15 cellular contexts compared by ENCODE assay signal in the genomic region with DNA sequence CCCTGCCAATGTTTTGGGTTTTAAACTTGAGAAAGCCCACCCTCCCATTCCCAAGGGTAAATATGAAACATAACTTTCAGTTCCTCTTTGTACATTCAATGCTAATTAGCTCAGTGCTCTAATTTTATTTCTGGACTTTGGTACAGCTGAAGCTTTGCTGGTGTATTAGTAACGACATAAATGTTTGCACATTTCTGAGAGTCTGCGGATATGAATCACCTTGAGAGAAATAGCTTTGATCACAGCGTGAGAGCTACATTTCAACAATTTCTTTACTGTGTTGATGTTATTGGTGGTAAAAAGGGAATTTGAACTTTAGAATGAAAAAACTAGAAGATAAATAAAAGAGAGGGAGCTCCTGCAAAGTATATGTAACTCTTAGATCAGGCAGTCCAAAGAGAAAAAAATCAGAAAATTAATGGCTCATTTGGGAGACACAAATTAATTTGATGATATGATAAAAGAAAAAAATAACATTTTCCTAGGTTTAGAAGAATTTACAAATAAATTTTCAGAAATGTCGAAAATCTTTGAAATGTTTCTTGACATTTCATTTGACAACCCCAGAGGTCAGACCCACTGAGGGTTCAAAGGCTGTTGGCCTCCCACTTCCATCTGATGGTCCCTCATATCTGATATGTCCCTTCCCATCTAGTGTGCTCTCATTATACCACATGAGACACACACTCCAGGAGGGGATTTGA. TPM values are rescaled to one million over a fixed set of nuclear protein-coding genes. Genes with fewer than 3 reads are reported as not detected.
DNase-seq lines count a peak whose midpoint lies in the region; ATAC-seq and TF ChIP-seq lines count a peak whose summit lies in the region.
"Had no signal": no experiment of that assay in that cellular context is flagged by ENCODE, and none has a peak within 500 bp of the region (broad histone marks: within the 10 kb centered on the region; RNA-seq: fewer than 3 reads in every experiment).

No MANE protein-coding gene starts in this region.

- H3K4me3 ChIP-seq in GM23248 (no peak overlapping the region), SJSA1 (no peak overlapping the region), fibroblast of villous mesenchyme (ENCODE audit: low read depth, low read length) (no peak overlapping the region)
- no peak overlapping the region for H3K4me3 ChIP-seq in CD8-positive, alpha-beta memory T cell (ENCODE audit: low read length)
- H3K4me3 ChIP-seq: K562, lung, ovary, uterus had no signal

- DNase-seq in 8988T (peak; percentile 38), GM23248 (peak; percentile 26), SJSA1 (ENCODE audit: low read depth in 1 of 2, low spot score in 2 of 2) (peak in 1 of 2 experiments; percentile 72), fibroblast of villous mesenchyme (ENCODE audit: low read depth) (peak; percentile 70)
- DNase-seq in stimulated activated naive CD4-positive, alpha-beta T cell (lab: John Stamatoyannopoulos, UW), result no peak
- DNase-seq in CD8-positive, alpha-beta memory T cell, result no peak
- no peak for DNase-seq in activated naive CD4-positive, alpha-beta T cell treated with anti-CD3 and anti-CD28 coated beads, Interleukin-2, amount 10 ng/mL, durations not matched to agents 7 days and 5 days
- DNase-seq: activated CD4-positive, alpha-beta T cell treated with anti-CD3 and anti-CD28 coated beads for 4 hours; ovary; T-cell; uterus had no signal

- H3K27me3 ChIP-seq in GM23248 (replicated peaks; ENCODE audit: insufficient read depth), result no peaks in the 10 kb centered on the region; the same call in 1 of the 2 replicates
- H3K27me3 ChIP-seq in SJSA1 (replicated peaks), result no peaks in the 10 kb centered on the region
- H3K27me3 ChIP-seq in CD8-positive, alpha-beta memory T cell (ENCODE audit: insufficient read depth, low read length, poor library complexity, severe bottlenecking), result no peaks in the 10 kb centered on the region
- H3K27me3 ChIP-seq: ovary, uterus had no signal

- H3K9ac ChIP-seq in GM23248, result no peak overlapping the region

- no peaks in the 10 kb centered on the region for H3K4me1 Mint-ChIP-seq in CD8-positive, alpha-beta memory T cell
- no peaks in the 10 kb centered on the region for H3K4me1 Mint-ChIP-seq in activated naive CD4-positive, alpha-beta T cell treated with anti-CD3 and anti-CD28 coated beads, Interleukin-2, amount 10 ng/mL, durations not matched to agents 7 days and 5 days
- H3K4me1 Mint-ChIP-seq: brain, T-cell had no signal

- no peaks in the 10 kb centered on the region for H3K36me3 Mint-ChIP-seq in CD8-positive, alpha-beta memory T cell
- no peaks in the 10 kb centered on the region for H3K36me3 Mint-ChIP-seq in activated naive CD4-positive, alpha-beta T cell treated with anti-CD3 and anti-CD28 coated beads, Interleukin-2, amount 10 ng/mL, durations not matched to agents 7 days and 5 days
- H3K36me3 Mint-ChIP-seq: brain, T-cell had no signal

- no peak for TF ChIP-seq CTCF in fibroblast of villous mesenchyme (IDR thresholded peaks at IDR 0.05; ENCODE audit: insufficient read depth, low read depth, low read length)

- no peak overlapping the region for H3K27ac Mint-ChIP-seq in CD8-positive, alpha-beta memory T cell
- H3K27ac Mint-ChIP-seq in activated naive CD4-positive, alpha-beta T cell treated with anti-CD3 and anti-CD28 coated beads, Interleukin-2, amount 10 ng/mL, durations not matched to agents 7 days and 5 days, result no peak overlapping the region
- H3K27ac Mint-ChIP-seq: brain, T-cell had no signal

- H3K9me3 Mint-ChIP-seq in CD8-positive, alpha-beta memory T cell, result no peaks in the 10 kb centered on the region
- H3K9me3 Mint-ChIP-seq in activated naive CD4-positive, alpha-beta T cell treated with anti-CD3 and anti-CD28 coated beads, Interleukin-2, amount 10 ng/mL, durations not matched to agents 7 days and 5 days, result no peaks in the 10 kb centered on the region
- H3K9me3 Mint-ChIP-seq: T-cell had no signal

- H3K79me2 ChIP-seq in GM23248 (ENCODE audit: insufficient read depth), result no peaks in the 10 kb centered on the region

- POLR2A ChIA-PET in CD8-positive, alpha-beta memory T cell (lab: Charles Lee), result no interaction called here

- no peak for ATAC-seq in GM19023 (IDR thresholded peaks at IDR 0.05; ENCODE audit: unreplicated experiment)
- ATAC-seq: K562, T-cell had no signal

- no peaks in the 10 kb centered on the region for H4K20me1 ChIP-seq in GM23248 (ENCODE audit: insufficient read depth)

- 68 to 70% methylated on average over 4 of the region's 4 CpGs for WGBS in GM23248 (ENCODE audit: low coverage in 1 of 2, low lambda C conversion rate in 2 of 2, missing lambda C conversion rate in 2 of 2), 2 experiments

- H3K9me2 ChIP-seq in GM23248 (ENCODE audit: insufficient read depth), result no peaks in the 10 kb centered on the region

- in situ Hi-C loops in GM23248 (cut with MboI), result no loop called here

- H3K27ac ChIP-seq in GM23248 (no peak overlapping the region), SJSA1 (peak overlapping the region; percentile 75)
- H3K27ac ChIP-seq in CD8-positive, alpha-beta memory T cell (ENCODE audit: low read depth, low read length), result no peak overlapping the region
- H3K27ac ChIP-seq: ovary, uterus had no signal

- no peaks in the 10 kb centered on the region for H3F3A ChIP-seq in GM23248 (ENCODE audit: insufficient read depth)

- H3K27me3 Mint-ChIP-seq in CD8-positive, alpha-beta memory T cell, result peaks cover 1 to 4% of the 10 kb centered on the region in 2 donors
- H3K27me3 Mint-ChIP-seq in activated naive CD4-positive, alpha-beta T cell treated with anti-CD3 and anti-CD28 coated beads, Interleukin-2, amount 10 ng/mL, durations not matched to agents 7 days and 5 days, result no peaks in the 10 kb centered on the region
- H3K27me3 Mint-ChIP-seq: brain had no signal

- CTCF ChIA-PET in CD8-positive, alpha-beta memory T cell (lab: Charles Lee), result no interaction called here
- CTCF ChIA-PET in activated naive CD4-positive, alpha-beta T cell treated with anti-CD3 and anti-CD28 coated beads, Interleukin-2, amount 10 ng/mL, durations not matched to agents 7 days and 5 days (lab: Charles Lee), result no interaction called here

- H3K4me3 Mint-ChIP-seq in CD8-positive, alpha-beta memory T cell, result no peak overlapping the region
- no peak overlapping the region for H3K4me3 Mint-ChIP-seq in activated naive CD4-positive, alpha-beta T cell treated with anti-CD3 and anti-CD28 coated beads, Interleukin-2, amount 10 ng/mL, durations not matched to agents 7 days and 5 days
- H3K4me3 Mint-ChIP-seq: brain, T-cell had no signal

- no peaks in the 10 kb centered on the region for H3K36me3 ChIP-seq in GM23248 (ENCODE audit: low read depth)
- H3K36me3 ChIP-seq in SJSA1, result no peaks in the 10 kb centered on the region
- H3K36me3 ChIP-seq in CD8-positive, alpha-beta memory T cell (ENCODE audit: insufficient read depth, low read length), result no peaks in the 10 kb centered on the region
- H3K36me3 ChIP-seq: ovary, uterus had no signal

- H2AFZ ChIP-seq in GM23248, result no peak overlapping the region

- H3K9me3 ChIP-seq in GM23248 (ENCODE audit: low read depth) (no peaks in the 10 kb centered on the region), SJSA1 (replicated peaks) (no peaks in the 10 kb centered on the region)
- H3K9me3 ChIP-seq in CD8-positive, alpha-beta memory T cell (ENCODE audit: low read length), result no peaks in the 10 kb centered on the region
- H3K9me3 ChIP-seq: ovary, uterus had no signal

- H3K4me1 ChIP-seq in GM23248 (ENCODE audit: insufficient read depth) (no peaks in the 10 kb centered on the region), SJSA1 (replicated peaks) (peaks cover 40% of the 10 kb centered on the region)
- H3K4me1 ChIP-seq in CD8-positive, alpha-beta memory T cell (ENCODE audit: insufficient read depth, low read length), result no peaks in the 10 kb centered on the region
- H3K4me1 ChIP-seq: uterus had no signal

- H3K4me2 ChIP-seq in GM23248 (ENCODE audit: unreplicated experiment), result no peak overlapping the region

RNA-seq across cellular contexts. Expression of gene CAP2, which starts 38.5 kb away (rescaled TPM):
- 4.8 and 9.9 TPM in 2 replicates for total RNA-seq in GM23248 (2014; rRNA removed; shearing (Covaris generic))
- polyA plus RNA-seq in GM23248 (2016; fragmentation: Nextera tagmentation; extraction: Ambion mirVana), result 22.5 and 23.2 TPM in 2 replicates
- total RNA-seq in SJSA1 (2014; rRNA removed; shearing (Covaris generic)), result 23.7 and 34.0 TPM in 2 replicates
- 22.2 and 49.7 TPM in 2 replicates for total RNA-seq in fibroblast of villous mesenchyme
- total RNA-seq in CD8-positive, alpha-beta memory T cell, result not detected
- 1.0 TPM for polyA plus RNA-seq in CD8-positive, alpha-beta memory T cell
- total RNA-seq: K562 had no signal
- polyA plus RNA-seq: K562 had no signal

Comparison
In these comparisons a context has a peak if more than half of its experiments do, and no peak if none do; other contexts are left out.
1. DNase-seq: peak in 8988T (single experiment), GM23248 (single experiment) and fibroblast of villous mesenchyme (single experiment); none in stimulated activated naive CD4-positive, alpha-beta T cell (0 of 6), CD8-positive, alpha-beta memory T cell (0 of 5) and activated naive CD4-positive, alpha-beta T cell treated with anti-CD3 and anti-CD28 coated beads, Interleukin-2, amount 10 ng/mL, durations not matched to agents 7 days and 5 days (single experiment).